Comparison of ENCODE assay signal across 7 cellular contexts in the genomic region with DNA sequence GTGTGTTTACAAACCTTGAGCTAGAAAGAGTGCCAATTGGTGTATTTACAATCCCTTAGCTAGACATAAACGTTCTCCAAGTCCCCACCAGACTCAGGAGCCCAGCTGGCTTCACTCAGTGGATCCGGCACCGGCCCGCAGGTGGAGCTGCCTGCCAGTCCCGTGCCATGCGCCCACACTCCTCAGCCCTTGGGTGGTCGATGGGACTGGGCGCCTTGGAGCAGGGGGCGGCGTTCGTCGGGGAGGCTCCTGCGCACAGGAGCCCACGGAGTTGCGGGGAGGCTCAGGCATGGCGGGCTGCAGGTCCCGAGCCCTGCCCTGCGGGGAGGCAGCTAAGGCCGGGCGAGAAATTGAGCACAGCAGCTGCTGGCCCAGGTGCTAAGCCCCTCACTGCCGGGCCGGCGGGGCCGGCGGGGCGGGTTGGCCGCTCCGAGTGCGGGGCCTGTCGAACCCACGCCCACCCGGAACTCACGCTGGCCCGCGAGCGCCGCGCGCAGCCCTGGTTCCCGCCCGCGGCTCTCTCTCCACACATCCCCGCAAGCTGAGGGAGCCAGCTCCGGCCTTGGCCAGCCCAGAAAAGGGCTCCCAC.
A peak's percentile ranks its signal among the peaks of the same experiment; 100 is the strongest.
DNase-seq lines count a peak whose midpoint lies in the region; FAIRE-seq and TF ChIP-seq lines count a peak whose summit lies in the region.
"Not testable (repeated sequence)": the region's sequence is repeated elsewhere in the genome, so short reads cannot be mapped to it uniquely, and the experiment has no call there.

No MANE protein-coding gene starts in this region.

- not testable (repeated sequence) for H3K27ac ChIP-seq in ectodermal cell (ENCODE audit: insufficient read depth, low read depth, low read length, poor library complexity, severe bottlenecking); hepatocyte; kidney (ENCODE audit: low read depth in 2 of 2, low read length in 2 of 2); testis

- not testable (repeated sequence) for TF ChIP-seq CTCF in hepatocyte (IDR thresholded peaks at IDR 0.05; ENCODE audit: poor library complexity); kidney (IDR thresholded peaks at IDR 0.05; ENCODE audit: borderline replicate concordance, extremely low read depth, insufficient read depth); testis (IDR thresholded peaks at IDR 0.05)

- not testable (repeated sequence) for H3K9ac ChIP-seq in kidney (ENCODE audit: low read length in 2 of 2)

- H3K4me2 ChIP-seq in hepatocyte, result peak overlapping the region; percentile 67

- WGBS in ectodermal cell, 2 experiments, result 45 to 47% methylated on average over 42 of the region's 44 CpGs
- WGBS in hepatocyte (ENCODE audit: low lambda C conversion rate, missing lambda C conversion rate), result 73% methylated on average over 29 of the region's 44 CpGs
- WGBS in testis, 2 donors, result 79 to 90% methylated on average over 22 to 29 of the region's 44 CpGs

- not testable (repeated sequence) for DNase-seq in H7; hepatocyte (ENCODE audit: low spot score); testis
- peak; percentile 1 for DNase-seq in HuH-7 (ENCODE audit: low spot score)
- peak; percentile 52 for DNase-seq in kidney
- peak; percentile 63 for DNase-seq in posterior vena cava (ENCODE audit: low spot score)

- FAIRE-seq in kidney (lab: Jason Lieb, UNC), result not testable (repeated sequence)

- H3K4me1 ChIP-seq in ectodermal cell (ENCODE audit: control insufficient read depth, insufficient read depth, low read length); hepatocyte (ENCODE audit: insufficient read depth); kidney (ENCODE audit: control insufficient read depth in 1 of 2, insufficient read depth in 1 of 2, low read depth in 1 of 2, low read length in 2 of 2); testis: not testable (repeated sequence)

- intact Hi-C loops in kidney (cut with DNase I); posterior vena cava (cut with DNase I); testis (cut with DNase I; ENCODE audit: low total_unique reads): not testable (repeated sequence)

- H3K36me3 ChIP-seq in H7 (replicated peaks; ENCODE audit: control insufficient read depth, insufficient read depth, low read length); ectodermal cell (ENCODE audit: control insufficient read depth, insufficient read depth, low read length); hepatocyte (replicated peaks; ENCODE audit: insufficient read depth, low read depth); kidney (ENCODE audit: control insufficient read depth in 1 of 2, insufficient read depth in 2 of 2, low read length in 2 of 2); testis (ENCODE audit: low read depth, missing control alignments): not testable (repeated sequence)

- H2AFZ ChIP-seq in hepatocyte, result not testable (repeated sequence)

- not testable (repeated sequence) for H3K9me3 ChIP-seq in ectodermal cell (ENCODE audit: control insufficient read depth, low read length); hepatocyte (ENCODE audit: low read depth); kidney (ENCODE audit: control insufficient read depth in 1 of 2, low read length in 2 of 2); testis

- H4K20me1 ChIP-seq in hepatocyte (ENCODE audit: insufficient read depth, poor library complexity, severe bottlenecking), result not testable (repeated sequence)

- not testable (repeated sequence) for H3K27me3 ChIP-seq in H7 (ENCODE audit: control insufficient read depth, insufficient read depth, low read length); ectodermal cell (ENCODE audit: control insufficient read depth, insufficient read depth, low read length, poor library complexity, severe bottlenecking); hepatocyte; testis

- not testable (repeated sequence) for H3K9me2 ChIP-seq in hepatocyte (replicated peaks; ENCODE audit: insufficient read depth)

- not testable (repeated sequence) for TF ChIP-seq POLR2A in testis (IDR thresholded peaks at IDR 0.05)

- H3K79me2 ChIP-seq in hepatocyte, result not testable (repeated sequence)

- H3K4me3 ChIP-seq in H7 (ENCODE audit: insufficient read depth, low read depth, low read length) (peak overlapping the region; percentile 20; the same call in 1 of the 2 replicates), ectodermal cell (ENCODE audit: insufficient read depth, low read depth, low read length) (peak overlapping the region; percentile 2), testis (peak overlapping the region; percentile 36 to 51)
- not testable (repeated sequence) for H3K4me3 ChIP-seq in hepatocyte; kidney (ENCODE audit: low read length in 2 of 2)
